Comparison of ENCODE assay signal across 8 cellular contexts in genomic region chr17:28893248-28894183, GRCh38. TPM values are rescaled to one million over a fixed set of nuclear protein-coding genes. Genes with fewer than 3 reads are reported as not detected.
A peak's percentile ranks its signal among the peaks of the same experiment; 100 is the strongest.
DNase-seq lines count a peak whose midpoint lies in the region; TF ChIP-seq lines count a peak whose summit lies in the region.
"Not testable (repeated sequence)": the region's sequence is repeated elsewhere in the genome, so short reads cannot be mapped to it uniquely, and the experiment has no call there.

No MANE protein-coding gene starts in this region.

- not testable (repeated sequence) for H3K27me3 Mint-ChIP-seq in nephron (ENCODE audit: low read depth); stimulated activated naive CD8-positive, alpha-beta T cell treated with anti-CD3 and anti-CD28 coated beads, Interleukin-15, Interleukin-2, amounts not matched to agents 100 ng/mL and 50 ng/mL, for 24 hours

- H3K27me3 ChIP-seq in HL-60 (ENCODE audit: insufficient read depth, poor library complexity, severe bottlenecking); breast epithelium; left ventricle myocardium inferior (ENCODE audit: low read depth): not testable (repeated sequence)

- DNase-seq in HL-60 (ENCODE audit: low read depth in 1 of 2, low spot score in 1 of 2): peak; percentile 80 to 90
- DNase-seq in SIG-M5 treated with dmso at 0.1 percent for 504 hours (lab: John Stamatoyannopoulos, UW; ENCODE audit: unreplicated experiment): peak; percentile 89
- peak; percentile 29 for DNase-seq in activated T-cell treated with anti-CD3 and anti-CD28 coated beads for 48 hours (ENCODE audit: low read depth)
- not testable (repeated sequence) for DNase-seq in breast epithelium (ENCODE audit: low spot score in 2 of 2); left ventricle myocardium inferior

- TF ChIP-seq POLR2A in breast epithelium (IDR thresholded peaks at IDR 0.05): not testable (repeated sequence)

- not testable (repeated sequence) for H3K4me3 Mint-ChIP-seq in nephron
- H3K4me3 Mint-ChIP-seq in stimulated activated naive CD8-positive, alpha-beta T cell treated with anti-CD3 and anti-CD28 coated beads, Interleukin-15, Interleukin-2, amounts not matched to agents 100 ng/mL and 50 ng/mL, for 24 hours: peak overlapping the region; percentile 74

- H3K9me3 Mint-ChIP-seq in nephron; stimulated activated naive CD8-positive, alpha-beta T cell treated with anti-CD3 and anti-CD28 coated beads, Interleukin-15, Interleukin-2, amounts not matched to agents 100 ng/mL and 50 ng/mL, for 24 hours: not testable (repeated sequence)

- not testable (repeated sequence) for H3K36me3 ChIP-seq in breast epithelium, left ventricle myocardium inferior

- intact Hi-C loops in breast epithelium (cut with DNase I; ENCODE audit: low total_unique reads); left ventricle myocardium inferior (cut with micrococcal nuclease): not testable (repeated sequence)

- not testable (repeated sequence) for H3K4me1 ChIP-seq in breast epithelium
- H3K4me1 ChIP-seq in left ventricle myocardium inferior: peaks cover 75% of the 10 kb centered on the region

- not testable (repeated sequence) for H3K9me3 ChIP-seq in breast epithelium; left ventricle myocardium inferior (replicated peaks)

- H3K36me3 Mint-ChIP-seq in nephron (ENCODE audit: low read depth): peaks cover 11% of the 10 kb centered on the region
- H3K36me3 Mint-ChIP-seq in stimulated activated naive CD8-positive, alpha-beta T cell treated with anti-CD3 and anti-CD28 coated beads, Interleukin-15, Interleukin-2, amounts not matched to agents 100 ng/mL and 50 ng/mL, for 24 hours (ENCODE audit: low read depth): peaks cover 17% of the 10 kb centered on the region

- H3K4me3 ChIP-seq in HL-60 (replicated peaks; ENCODE audit: insufficient read depth, low read length) (peak overlapping the region; percentile 7; the same call in 1 of the 2 replicates), breast epithelium (peak overlapping the region in 1 of 3 donors; percentile 32)
- H3K4me3 ChIP-seq in left ventricle myocardium inferior: not testable (repeated sequence)

- not testable (repeated sequence) for TF ChIP-seq CTCF in C4-2B (conservative IDR thresholded peaks at IDR 0.05); HL-60 (IDR thresholded peaks at IDR 0.05; ENCODE audit: insufficient read depth, low read length); breast epithelium (IDR thresholded peaks at IDR 0.05); left ventricle myocardium inferior (IDR thresholded peaks at IDR 0.05; ENCODE audit: borderline replicate concordance); nephron (IDR thresholded peaks at IDR 0.05; ENCODE audit: unreplicated experiment in 3 of 3)

- H3K4me1 Mint-ChIP-seq in nephron: peaks cover 33% of the 10 kb centered on the region
- H3K4me1 Mint-ChIP-seq in stimulated activated naive CD8-positive, alpha-beta T cell treated with anti-CD3 and anti-CD28 coated beads, Interleukin-15, Interleukin-2, amounts not matched to agents 100 ng/mL and 50 ng/mL, for 24 hours (ENCODE audit: low read depth): peaks cover 81% of the 10 kb centered on the region

- peak overlapping the region; percentile 33 for H3K27ac ChIP-seq in C4-2B
- H3K27ac ChIP-seq in HL-60 (replicated peaks): peak overlapping the region; percentile 53
- H3K27ac ChIP-seq in breast epithelium: peak overlapping the region; percentile 74 to 84
- peak overlapping the region; percentile 69 for H3K27ac ChIP-seq in left ventricle myocardium inferior (replicated peaks)

- H3K27ac Mint-ChIP-seq in nephron: peak overlapping the region; percentile 24 to 63 (median 62)
- peak overlapping the region; percentile 100 for H3K27ac Mint-ChIP-seq in stimulated activated naive CD8-positive, alpha-beta T cell treated with anti-CD3 and anti-CD28 coated beads, Interleukin-15, Interleukin-2, amounts not matched to agents 100 ng/mL and 50 ng/mL, for 24 hours

RNA-seq across cellular contexts. Expression of gene FLOT2, which starts 4.0 kb away (rescaled TPM):
- total RNA-seq in breast epithelium (10 to 100 TPM; 49.8 to 78.3 (median 56.9) TPM), left ventricle myocardium inferior (84.2 TPM)

RNA-seq across cellular contexts. Expression of gene DHRS13, which starts 9.4 kb away (rescaled TPM):
- 10 to 100 TPM in 2 of 3 donors, 1 to 10 TPM in 1; 3.2 to 20.6 (median 14.2) TPM for total RNA-seq in breast epithelium
- 3.1 TPM for total RNA-seq in left ventricle myocardium inferior

RNA-seq across cellular contexts. Expression of gene ERAL1, which starts 38.7 kb away (rescaled TPM):
- total RNA-seq in breast epithelium (10 to 100 TPM; 24.3 to 51.2 (median 26.4) TPM), left ventricle myocardium inferior (35.4 TPM)

RNA-seq across cellular contexts. Expression of gene FAM222B, which starts 50.9 kb away (rescaled TPM):
- total RNA-seq in breast epithelium (10 to 100 TPM in 2 of 3 donors, 1 to 10 TPM in 1; 9.7 to 12.0 (median 10.5) TPM), left ventricle myocardium inferior (17.5 TPM)

RNA-seq across cellular contexts. Expression of gene PHF12, which starts 57.8 kb away (rescaled TPM):
- total RNA-seq in breast epithelium: 10 to 100 TPM; 32.2 to 42.9 (median 40.3) TPM
- total RNA-seq in left ventricle myocardium inferior: 17.2 TPM
